Comparison of ENCODE assay signal across 9 cellular contexts in the genomic region with DNA sequence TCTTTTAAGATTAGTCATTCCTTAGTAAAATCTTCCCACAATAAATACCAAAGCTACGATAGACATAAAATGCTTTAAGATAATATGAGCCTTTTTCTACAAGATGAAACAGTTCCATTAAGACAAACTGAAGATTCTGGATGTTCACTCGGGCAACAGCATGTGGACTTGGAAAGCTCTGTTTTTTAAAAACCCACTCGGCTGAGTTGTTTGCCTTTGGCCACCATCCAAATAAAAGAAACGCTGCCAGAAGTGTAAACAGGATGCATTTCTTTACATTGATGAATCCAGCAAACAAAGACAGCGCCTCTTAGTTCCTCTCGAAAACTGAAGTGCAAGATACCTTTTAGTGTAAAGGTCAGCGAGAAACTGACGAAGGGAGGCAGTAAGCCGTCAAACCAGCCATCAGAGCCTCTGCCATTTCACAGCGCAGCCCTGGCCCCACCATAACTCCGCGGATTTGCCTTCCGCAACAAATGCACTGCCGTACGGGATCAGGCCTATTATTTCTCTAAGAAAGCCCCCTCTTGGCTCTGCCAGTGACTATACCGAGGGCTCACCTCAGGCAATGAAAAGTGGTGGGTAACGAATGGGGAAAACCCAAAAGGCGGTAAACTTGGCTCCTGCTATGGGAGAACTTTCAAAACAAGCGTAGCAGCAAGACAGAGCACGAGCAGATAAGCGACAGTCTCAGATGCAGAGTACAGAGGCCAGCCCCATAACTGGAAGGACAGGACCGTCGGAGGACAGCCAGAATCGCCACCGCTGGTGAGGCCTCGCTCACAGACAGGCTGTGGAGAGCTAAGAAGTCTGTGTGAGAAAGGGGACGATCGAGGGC. TPM values are rescaled to one million over a fixed set of nuclear protein-coding genes. Genes with fewer than 3 reads are reported as not detected.
DNase-seq lines count a peak whose midpoint lies in the region; TF ChIP-seq lines count a peak whose summit lies in the region.
"Had no signal": no experiment of that assay in that cellular context is flagged by ENCODE, and none has a peak within 500 bp of the region (broad histone marks: within the 10 kb centered on the region; RNA-seq: fewer than 3 reads in every experiment).

No MANE protein-coding gene starts in this region.

- DNase-seq in A673 (ENCODE audit: low spot score): peak; percentile 33
- DNase-seq in NCI-H1105 treated with DMSO at 0.1 percent for 48 hours (lab: John Stamatoyannopoulos, UW): peak; percentile 47
- peak; percentile 69 for DNase-seq in choroid plexus epithelial cell (ENCODE audit: low read depth)
- peak; percentile 32 to 59 for DNase-seq in lung microvascular endothelial cell (ENCODE audit: low read depth in 2 of 2)
- no peak for DNase-seq in thyroid gland
- no peak for DNase-seq in MV-4-11 (lab: John Stamatoyannopoulos, UW)
- no peak for DNase-seq in cerebellum (ENCODE audit: low spot score)
- no peak for DNase-seq in NCI-H2171 (lab: John Stamatoyannopoulos, UW)

- no peak for TF ChIP-seq POLR2A in thyroid gland (IDR thresholded peaks at IDR 0.05)

- intact Hi-C loops in A673 (cut with micrococcal nuclease; ENCODE audit: unreplicated experiment): no loop called here
- intact Hi-C loops in thyroid gland (cut with DNase I): no loop called here

- no peak overlapping the region for H3K4me3 ChIP-seq in A673 (ENCODE audit: low read depth, low read length, poor library complexity, severe bottlenecking)
- peak overlapping the region; percentile 9 for H3K4me3 ChIP-seq in choroid plexus epithelial cell (ENCODE audit: low read depth, low read length)
- H3K4me3 ChIP-seq in thyroid gland (replicated peaks in 1 of 3): no peak overlapping the region
- H3K4me3 ChIP-seq: HAP-1 had no signal

- H3K9me3 ChIP-seq in A673 (ENCODE audit: low read depth, low read length, poor library complexity, severe bottlenecking) (no peaks in the 10 kb centered on the region), thyroid gland (no peaks in the 10 kb centered on the region)
- H3K9me3 ChIP-seq: HAP-1 had no signal

- H3K36me3 ChIP-seq in A673 (ENCODE audit: insufficient read depth, low read length, poor library complexity, severe bottlenecking): no peaks in the 10 kb centered on the region
- no peaks in the 10 kb centered on the region for H3K36me3 ChIP-seq in thyroid gland
- H3K36me3 ChIP-seq: HAP-1 had no signal

- no peaks in the 10 kb centered on the region for H3K27me3 ChIP-seq in A673 (replicated peaks; ENCODE audit: insufficient read depth, low read depth, low read length, poor library complexity)
- H3K27me3 ChIP-seq in thyroid gland: no peaks in the 10 kb centered on the region

- CTCF ChIA-PET in A673 (lab: Charles Lee): no interaction called here

- no TSS peak for BruUV-seq in A673 (replicated peaks; lab: Mats Ljungman, UMichigan)

- H3K27ac ChIP-seq in A673 (ENCODE audit: low read depth, low read length, poor library complexity, severe bottlenecking): peak overlapping the region; percentile 39
- no peak overlapping the region for H3K27ac ChIP-seq in thyroid gland

- POLR2A ChIA-PET in A673 (lab: Charles Lee; ENCODE audit: low non-redundant PET): no interaction called here

- H3K4me1 ChIP-seq in A673 (ENCODE audit: insufficient read depth, low read length, poor library complexity, severe bottlenecking): peaks cover 35% of the 10 kb centered on the region
- H3K4me1 ChIP-seq in thyroid gland: peaks cover 7 to 21% of the 10 kb centered on the region in 2 donors
- H3K4me1 ChIP-seq: HAP-1 had no signal

- TF ChIP-seq CTCF in A673 (conservative IDR thresholded peaks at IDR 0.05; ENCODE audit: low read depth, low read length) (no peak), choroid plexus epithelial cell (conservative IDR thresholded peaks at IDR 0.05; ENCODE audit: low read depth, low read length) (no peak), thyroid gland (IDR thresholded peaks at IDR 0.05) (no peak)

- 66 to 72% methylated on average over 28 of the region's 28 CpGs for WGBS in thyroid gland, 2 donors

RNA-seq across cellular contexts. Expression of a gene that starts 41.4 kb away (rescaled TPM):
- total RNA-seq in A673 (2021) (35.5 and 41.2 TPM in 2 replicates), lung microvascular endothelial cell (22.0 and 27.2 TPM in 2 replicates), thyroid gland (10 to 100 TPM; 17.9 to 33.3 (median 21.7) TPM), cerebellum (24.1 TPM)

Comparison
In these comparisons a context has a peak if more than half of its experiments do, and no peak if none do; other contexts are left out.
1. DNase-seq: peak in A673 (single experiment), NCI-H1105 treated with DMSO at 0.1 percent for 48 hours (single experiment), choroid plexus epithelial cell (single experiment) and lung microvascular endothelial cell (2 of 2); none in thyroid gland (0 of 2), MV-4-11 (single experiment), cerebellum (single experiment) and NCI-H2171 (single experiment).